Comparison of ENCODE assay signal across 9 cellular contexts in the genomic region with DNA sequence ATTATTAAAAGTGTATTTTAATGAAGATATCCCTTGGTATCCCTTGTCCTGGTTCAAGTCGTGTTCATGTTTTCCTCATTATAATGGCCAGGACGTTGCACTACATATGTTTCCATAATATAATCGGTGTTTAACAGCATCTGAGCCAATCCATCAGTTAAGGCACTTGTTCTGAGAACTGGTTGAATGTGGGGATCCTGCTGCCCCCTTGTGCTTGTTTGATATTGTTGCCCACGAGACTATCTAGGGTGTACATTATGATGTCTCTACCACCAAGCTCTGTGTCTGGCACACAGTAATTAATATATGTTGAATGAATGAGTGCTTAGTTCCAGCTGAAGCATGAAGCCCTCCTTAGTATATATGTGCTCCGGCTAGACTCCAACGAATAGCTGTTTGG.
A peak's percentile ranks its signal among the peaks of the same experiment; 100 is the strongest.
DNase-seq lines count a peak whose midpoint lies in the region; ATAC-seq and TF ChIP-seq lines count a peak whose summit lies in the region.
"Had no signal": no experiment of that assay in that cellular context is flagged by ENCODE, and none has a peak within 500 bp of the region (broad histone marks: within the 10 kb centered on the region; RNA-seq: fewer than 3 reads in every experiment).

No MANE protein-coding gene starts in this region.

- 45% methylated on average over 6 of the region's 6 CpGs for WGBS in hepatocyte (ENCODE audit: low lambda C conversion rate, missing lambda C conversion rate)

- H3K4me1 Mint-ChIP-seq in naive thymus-derived CD4-positive, alpha-beta T cell = no peaks in the 10 kb centered on the region
- H3K4me1 Mint-ChIP-seq: activated naive CD8-positive, alpha-beta T cell treated with anti-CD3 and anti-CD28 coated beads, Interleukin-2, amount 10 ng/mL, durations not matched to agents 7 days and 5 days had no signal

- DNase-seq in stimulated activated CD4-positive, alpha-beta T cell treated with anti-CD3 and anti-CD28 coated beads, Interleukin-1b, Interleukin-23, amount 100 ng/mL, for 48 hours = peak; percentile 6
- no peak for DNase-seq in stimulated activated CD4-positive, alpha-beta T cell treated with anti-CD3 and anti-CD28 coated beads, Interleukin-4, amount 100 ng/mL, for 24 hours
- DNase-seq in HK-2 (ENCODE audit: unreplicated experiment) (peak; percentile 5), PC-9 (no peak), hepatocyte (ENCODE audit: low spot score) (peak; percentile 54)
- no peak for DNase-seq in naive thymus-derived CD4-positive, alpha-beta T cell
- no peak for DNase-seq in activated CD4-positive, alpha-beta T cell treated with anti-CD3 and anti-CD28 coated beads, Interleukin-2, amount 50 U/mL, for 1 hour
- DNase-seq: activated naive CD8-positive, alpha-beta T cell treated with anti-CD3 and anti-CD28 coated beads, Interleukin-2, amount 10 ng/mL, durations not matched to agents 7 days and 5 days had no signal

- peaks cover 0 to 4% (median 0%) of the 10 kb centered on the region in 5 donors for H3K36me3 Mint-ChIP-seq in naive thymus-derived CD4-positive, alpha-beta T cell
- H3K36me3 Mint-ChIP-seq: activated naive CD8-positive, alpha-beta T cell treated with anti-CD3 and anti-CD28 coated beads, Interleukin-2, amount 10 ng/mL, durations not matched to agents 7 days and 5 days had no signal

- H3K79me2 ChIP-seq in PC-9 (ENCODE audit: low read depth) (no peaks in the 10 kb centered on the region), hepatocyte (no peaks in the 10 kb centered on the region)

- peaks cover 26% of the 10 kb centered on the region; the same call in 1 of the 2 replicates for H3K27me3 ChIP-seq in PC-9 (ENCODE audit: insufficient read depth, low read depth)
- peaks cover 11% of the 10 kb centered on the region for H3K27me3 ChIP-seq in hepatocyte
- H3K27me3 ChIP-seq in naive thymus-derived CD4-positive, alpha-beta T cell (ENCODE audit: control insufficient read depth in 2 of 2, insufficient read depth in 2 of 2, low read length in 2 of 2) = no peaks in the 10 kb centered on the region

- CTCF ChIA-PET in PC-9 (lab: Charles Lee) = no interaction called here
- CTCF ChIA-PET in naive thymus-derived CD4-positive, alpha-beta T cell (lab: Charles Lee) = no interaction called here

- no peak overlapping the region for H3K4me2 ChIP-seq in PC-9
- no peak overlapping the region for H3K4me2 ChIP-seq in hepatocyte

- no peak overlapping the region for H3K4me3 ChIP-seq in PC-9
- H3K4me3 ChIP-seq in hepatocyte = no peak overlapping the region
- no peak overlapping the region for H3K4me3 ChIP-seq in naive thymus-derived CD4-positive, alpha-beta T cell (ENCODE audit: low read length)

- no peaks in the 10 kb centered on the region for H3K4me1 ChIP-seq in PC-9 (replicated peaks; ENCODE audit: insufficient read depth)
- H3K4me1 ChIP-seq in hepatocyte (ENCODE audit: insufficient read depth) = no peaks in the 10 kb centered on the region
- H3K4me1 ChIP-seq in naive thymus-derived CD4-positive, alpha-beta T cell (ENCODE audit: control insufficient read depth in 2 of 2, insufficient read depth in 2 of 2, low read length in 2 of 2) = no peaks in the 10 kb centered on the region

- no peaks in the 10 kb centered on the region for H3F3A ChIP-seq in PC-9 (ENCODE audit: insufficient read depth, low read depth)

- intact Hi-C loops in PC-9 (cut with micrococcal nuclease; ENCODE audit: unreplicated experiment) = no loop called here
- intact Hi-C loops in naive thymus-derived CD4-positive, alpha-beta T cell (cut with micrococcal nuclease) = loop anchor here in 1 of 2 donors (1.0 kb wide), 1 partner anchor 197 kb away; no protein-coding TSS in a partner anchor

- no peak overlapping the region for H2AFZ ChIP-seq in PC-9
- no peak overlapping the region for H2AFZ ChIP-seq in hepatocyte

- H3K27ac ChIP-seq in PC-9 (no peak overlapping the region), hepatocyte (no peak overlapping the region)
- no peak overlapping the region for H3K27ac ChIP-seq in naive thymus-derived CD4-positive, alpha-beta T cell (ENCODE audit: low read depth, low read length)

- peaks cover 17 to 56% (median 49%) of the 10 kb centered on the region in 5 donors for H3K27me3 Mint-ChIP-seq in naive thymus-derived CD4-positive, alpha-beta T cell

- H4K20me1 ChIP-seq in PC-9 (ENCODE audit: insufficient read depth) (no peaks in the 10 kb centered on the region), hepatocyte (ENCODE audit: insufficient read depth, poor library complexity, severe bottlenecking) (no peaks in the 10 kb centered on the region)

- POLR2A ChIA-PET in PC-9 (lab: Charles Lee; ENCODE audit: unreplicated experiment) = no interaction called here
- POLR2A ChIA-PET in naive thymus-derived CD4-positive, alpha-beta T cell (lab: Charles Lee) = no interaction called here

- TF ChIP-seq CTCF in PC-9 (conservative IDR thresholded peaks at IDR 0.05) = peak; percentile 42; the same call in 1 of the 2 replicates
- peak; percentile 48 for TF ChIP-seq CTCF in hepatocyte (IDR thresholded peaks at IDR 0.05; ENCODE audit: poor library complexity)

- ATAC-seq in naive thymus-derived CD4-positive, alpha-beta T cell = no peak
- ATAC-seq in GM18505 (IDR thresholded peaks at IDR 0.05; ENCODE audit: unreplicated experiment) = no peak

- BruUV-seq in PC-9 (replicated peaks; lab: Mats Ljungman, UMichigan) = no TSS peak

- H3K36me3 ChIP-seq in PC-9 (ENCODE audit: low read depth) = no peaks in the 10 kb centered on the region
- no peaks in the 10 kb centered on the region for H3K36me3 ChIP-seq in hepatocyte (replicated peaks; ENCODE audit: insufficient read depth, low read depth)
- H3K36me3 ChIP-seq in naive thymus-derived CD4-positive, alpha-beta T cell (ENCODE audit: control insufficient read depth in 2 of 3, insufficient read depth in 3 of 3, low read length in 3 of 3) = no peaks in the 10 kb centered on the region

- H3K27ac Mint-ChIP-seq in naive thymus-derived CD4-positive, alpha-beta T cell = no peak overlapping the region
- H3K27ac Mint-ChIP-seq: activated naive CD8-positive, alpha-beta T cell treated with anti-CD3 and anti-CD28 coated beads, Interleukin-2, amount 10 ng/mL, durations not matched to agents 7 days and 5 days had no signal

- H3K9me3 ChIP-seq in PC-9 (ENCODE audit: insufficient read depth, low read depth) (no peaks in the 10 kb centered on the region), hepatocyte (ENCODE audit: low read depth) (no peaks in the 10 kb centered on the region)
- H3K9me3 ChIP-seq in naive thymus-derived CD4-positive, alpha-beta T cell (ENCODE audit: control insufficient read depth in 2 of 3, low read length in 3 of 3) = no peaks in the 10 kb centered on the region

- no peak overlapping the region for H3K4me3 Mint-ChIP-seq in naive thymus-derived CD4-positive, alpha-beta T cell
- H3K4me3 Mint-ChIP-seq: activated naive CD8-positive, alpha-beta T cell treated with anti-CD3 and anti-CD28 coated beads, Interleukin-2, amount 10 ng/mL, durations not matched to agents 7 days and 5 days had no signal

- H3K9me3 Mint-ChIP-seq in naive thymus-derived CD4-positive, alpha-beta T cell = peaks cover 0 to 9% (median 4%) of the 10 kb centered on the region in 11 donors
- H3K9me3 Mint-ChIP-seq: activated naive CD8-positive, alpha-beta T cell treated with anti-CD3 and anti-CD28 coated beads, Interleukin-2, amount 10 ng/mL, durations not matched to agents 7 days and 5 days had no signal

- H3K9me2 ChIP-seq in PC-9 (ENCODE audit: insufficient read depth) = no peaks in the 10 kb centered on the region
- no peaks in the 10 kb centered on the region for H3K9me2 ChIP-seq in hepatocyte (replicated peaks; ENCODE audit: insufficient read depth)

- no peak for TF ChIP-seq POLR2A in GM18505 (IDR thresholded peaks at IDR 0.05; ENCODE audit: borderline replicate concordance, extremely low read depth, insufficient read depth, insufficient read length)

Comparison
In these comparisons a context has a peak if more than half of its experiments do, and no peak if none do; other contexts are left out.
1. DNase-seq: peak in stimulated activated CD4-positive, alpha-beta T cell treated with anti-CD3 and anti-CD28 coated beads, Interleukin-1b, Interleukin-23, amount 100 ng/mL, for 48 hours (single experiment), HK-2 (single experiment) and hepatocyte (single experiment); none in stimulated activated CD4-positive, alpha-beta T cell treated with anti-CD3 and anti-CD28 coated beads, Interleukin-4, amount 100 ng/mL, for 24 hours (single experiment), PC-9 (0 of 2), naive thymus-derived CD4-positive, alpha-beta T cell (0 of 9) and activated CD4-positive, alpha-beta T cell treated with anti-CD3 and anti-CD28 coated beads, Interleukin-2, amount 50 U/mL, for 1 hour (single experiment).